22 cellular contexts compared by ENCODE assay signal in the genomic region with DNA sequence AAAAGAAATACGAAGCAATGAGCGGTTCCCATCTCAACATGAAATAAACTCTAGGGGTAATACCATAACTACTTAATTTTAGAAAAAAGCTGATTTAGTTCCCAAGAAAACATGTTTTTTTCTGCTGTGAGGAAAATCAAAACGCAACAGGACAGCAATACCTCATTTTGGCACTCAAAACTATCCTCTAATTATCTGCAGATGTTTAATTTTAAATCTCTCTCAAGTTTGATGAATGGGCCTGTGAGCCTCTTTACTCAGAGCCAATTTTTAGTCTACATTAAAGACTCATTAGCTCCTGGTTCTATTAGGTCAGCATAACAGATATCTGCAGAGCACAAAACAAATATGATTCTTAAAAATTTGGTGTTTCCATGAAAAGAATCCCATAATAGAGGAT. TPM values are rescaled to one million over a fixed set of nuclear protein-coding genes. Genes with fewer than 3 reads are reported as not detected.
DNase-seq lines count a peak whose midpoint lies in the region; ATAC-seq, FAIRE-seq and TF ChIP-seq lines count a peak whose summit lies in the region.
"Had no signal": no experiment of that assay in that cellular context is flagged by ENCODE, and none has a peak within 500 bp of the region (broad histone marks: within the 10 kb centered on the region; RNA-seq: fewer than 3 reads in every experiment).

No MANE protein-coding gene starts in this region.

- no peak for TF ChIP-seq CTCF in nephron (IDR thresholded peaks at IDR 0.05; ENCODE audit: unreplicated experiment in 3 of 3)
- TF ChIP-seq CTCF in brain microvascular endothelial cell (IDR thresholded peaks at IDR 0.05; ENCODE audit: low read depth, low read length, missing control alignments), result no peak
- no peak for TF ChIP-seq CTCF in sigmoid colon (IDR thresholded peaks at IDR 0.05)

- ATAC-seq in stimulated activated memory B cell treated with anti-CD40 and anti-IgM and Interleukin-4, amounts not matched to agents 10 μg/mL and 1 μg/mL and 100 μg/mL, for 72 hours, result no peak
- ATAC-seq: Panc1, Right ventricle myocardium inferior had no signal

- WGBS in sigmoid colon, 2 donors, result 89 to 96% methylated on average over 3 of the region's 3 CpGs

- H3K4me3 ChIP-seq in SK-N-MC (peak overlapping the region; percentile 68), brain microvascular endothelial cell (ENCODE audit: low read depth, low read length) (no peak overlapping the region), sigmoid colon (no peak overlapping the region)
- H3K4me3 ChIP-seq: HAP-1 had no signal

- peaks cover 12% of the 10 kb centered on the region for H3K4me1 Mint-ChIP-seq in nephron
- peaks cover 6% of the 10 kb centered on the region for H3K4me1 Mint-ChIP-seq in stimulated activated memory B cell treated with anti-CD40 and anti-IgM and Interleukin-4, amounts not matched to agents 10 μg/mL and 1 μg/mL and 100 μg/mL, for 72 hours

- no peak for TF ChIP-seq EP300 in sigmoid colon (IDR thresholded peaks at IDR 0.05)

- peak overlapping the region in 2 of 3 experiments; percentile 12 to 35 for H3K27ac Mint-ChIP-seq in nephron
- H3K27ac Mint-ChIP-seq in stimulated activated memory B cell treated with anti-CD40 and anti-IgM and Interleukin-4, amounts not matched to agents 10 μg/mL and 1 μg/mL and 100 μg/mL, for 72 hours, result no peak overlapping the region
- H3K27ac Mint-ChIP-seq: B cell; CD4-positive, CD25-positive, alpha-beta regulatory T cell had no signal

- H3K4me1 ChIP-seq in sigmoid colon, result no peaks in the 10 kb centered on the region

- no peaks in the 10 kb centered on the region for H3K27me3 Mint-ChIP-seq in nephron (ENCODE audit: low read depth)
- no peaks in the 10 kb centered on the region for H3K27me3 Mint-ChIP-seq in stimulated activated memory B cell treated with anti-CD40 and anti-IgM and Interleukin-4, amounts not matched to agents 10 μg/mL and 1 μg/mL and 100 μg/mL, for 72 hours
- H3K27me3 Mint-ChIP-seq: B cell; CD4-positive, CD25-positive, alpha-beta regulatory T cell had no signal

- no peak for TF ChIP-seq POLR2A in sigmoid colon (IDR thresholded peaks at IDR 0.05)

- H3K4me3 Mint-ChIP-seq in nephron, result peak overlapping the region in 1 of 3 experiments; percentile 0
- H3K4me3 Mint-ChIP-seq in stimulated activated memory B cell treated with anti-CD40 and anti-IgM and Interleukin-4, amounts not matched to agents 10 μg/mL and 1 μg/mL and 100 μg/mL, for 72 hours, result no peak overlapping the region
- H3K4me3 Mint-ChIP-seq: B cell had no signal

- peak overlapping the region; percentile 67 for H3K9ac ChIP-seq in SK-N-MC (ENCODE audit: insufficient read length)

- H3K27ac ChIP-seq in SK-N-MC (peak overlapping the region; percentile 98), brain microvascular endothelial cell (no peak overlapping the region), sigmoid colon (no peak overlapping the region)
- H3K27ac ChIP-seq: HL-60 had no signal

- H3K36me3 Mint-ChIP-seq in nephron (ENCODE audit: low read depth), result peaks cover 10% of the 10 kb centered on the region
- H3K36me3 Mint-ChIP-seq in stimulated activated memory B cell treated with anti-CD40 and anti-IgM and Interleukin-4, amounts not matched to agents 10 μg/mL and 1 μg/mL and 100 μg/mL, for 72 hours, result peaks cover 6% of the 10 kb centered on the region

- DNase-seq in GM04504 (ENCODE audit: low read depth), result peak; percentile 26
- DNase-seq in SK-N-MC (ENCODE audit: low read depth, low spot score), result no peak
- DNase-seq in NOMO-1 treated with DMSO at 0.1 percent for 48 hours (lab: John Stamatoyannopoulos, UW; ENCODE audit: unreplicated experiment), result no peak
- no peak for DNase-seq in brain microvascular endothelial cell
- DNase-seq in sigmoid colon, result no peak
- DNase-seq: ACHN; CD4-positive, CD25-positive, alpha-beta regulatory T cell; DMS53; NCI-H2029 treated with DMSO at 0.1 percent for 48 hours; NCI-H2171 treated with DMSO at 0.1 percent for 48 hours; NCI-H510A; NCI-H82 had no signal

- H3K27me3 ChIP-seq in brain microvascular endothelial cell (replicated peaks), result no peaks in the 10 kb centered on the region
- H3K27me3 ChIP-seq in sigmoid colon, result no peaks in the 10 kb centered on the region

- peak; percentile 85 for FAIRE-seq in endometrium (lab: Jason Lieb, UNC)
- FAIRE-seq: GM19239, HTR-8/SVneo had no signal

- H3K9me3 ChIP-seq in SK-N-MC (ENCODE audit: low read depth, low read length), result no peaks in the 10 kb centered on the region
- no peaks in the 10 kb centered on the region for H3K9me3 ChIP-seq in sigmoid colon
- H3K9me3 ChIP-seq: HAP-1 had no signal

- intact Hi-C loops in sigmoid colon (cut with DNase I), result no loop called here

- no peaks in the 10 kb centered on the region for H3K9me3 Mint-ChIP-seq in nephron
- H3K9me3 Mint-ChIP-seq in stimulated activated memory B cell treated with anti-CD40 and anti-IgM and Interleukin-4, amounts not matched to agents 10 μg/mL and 1 μg/mL and 100 μg/mL, for 72 hours, result no peaks in the 10 kb centered on the region
- H3K9me3 Mint-ChIP-seq: CD4-positive, CD25-positive, alpha-beta regulatory T cell had no signal

- peaks cover 5% of the 10 kb centered on the region for H3K36me3 ChIP-seq in SK-N-MC (ENCODE audit: insufficient read depth, low read length)
- H3K36me3 ChIP-seq in brain microvascular endothelial cell (replicated peaks), result no peaks in the 10 kb centered on the region
- no peaks in the 10 kb centered on the region for H3K36me3 ChIP-seq in sigmoid colon
- H3K36me3 ChIP-seq: HAP-1 had no signal

- in situ Hi-C loops in brain microvascular endothelial cell (cut with HindIII; ENCODE audit: low pct_ligation_motif_present, low sequenced_read_pairs), result no loop called here

RNA-seq across cellular contexts. Expression of a gene that starts 28.1 kb away (rescaled TPM):
- 10 to 100 TPM in 2 of 4 donors, 1 to 10 TPM in 2; 5.6 to 11.0 (median 9.9) TPM for total RNA-seq in sigmoid colon
- 1 to 10 TPM in 2 of 3 donors, under 1 TPM in 1; 0.60 to 4.6 (median 1.4) TPM for polyA plus RNA-seq in sigmoid colon
